Comparison of ENCODE assay signal across 1 cellular context in the genomic region with DNA sequence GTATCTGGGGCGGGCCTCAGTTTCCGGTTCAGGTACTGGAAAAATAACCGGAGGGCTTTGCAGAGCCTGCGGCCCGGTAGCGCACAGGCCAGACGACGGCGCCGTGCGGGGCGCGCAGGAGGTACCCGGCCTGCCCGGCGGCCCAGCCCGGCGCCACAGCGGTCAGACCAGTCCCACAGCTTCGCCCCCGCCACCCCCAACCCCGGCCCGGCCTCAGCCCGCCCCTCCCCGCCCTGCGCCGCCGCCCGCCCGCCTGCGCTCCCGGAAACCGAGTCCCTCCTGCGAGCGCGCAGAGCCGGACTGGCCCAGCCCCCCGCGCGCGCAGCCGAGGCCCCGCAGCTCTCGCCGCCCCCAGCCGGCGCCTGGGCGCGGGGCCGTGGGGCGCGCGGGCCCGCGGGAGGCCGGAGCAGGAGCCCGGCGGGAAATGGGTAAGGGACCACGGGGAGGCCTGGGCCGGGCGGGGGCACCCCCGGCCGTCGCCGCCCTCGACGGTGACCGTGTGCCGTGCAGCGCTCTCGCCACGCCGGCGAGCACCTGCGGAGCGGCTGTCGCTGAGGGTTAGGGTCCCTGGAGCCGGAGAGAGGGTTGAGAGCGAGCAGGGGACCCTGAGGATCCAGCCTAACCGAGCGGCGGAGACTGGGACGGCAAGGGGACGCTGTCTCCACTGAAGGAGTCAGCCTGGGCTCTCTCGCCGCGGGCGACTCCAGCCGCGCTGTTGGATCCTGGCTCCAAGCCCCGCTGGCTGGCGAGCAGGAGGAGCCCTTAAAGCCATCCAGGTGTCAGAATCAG.
TF ChIP-seq lines count a peak whose summit lies in the region.

No MANE protein-coding gene starts in this region.

TF ChIP-seq in HepG2, 621 proteins besides CTCF, POLR2A, EP300 and RAD21 (continued from another document and continues in another):
- TF ChIP-seq, protein P1, sequence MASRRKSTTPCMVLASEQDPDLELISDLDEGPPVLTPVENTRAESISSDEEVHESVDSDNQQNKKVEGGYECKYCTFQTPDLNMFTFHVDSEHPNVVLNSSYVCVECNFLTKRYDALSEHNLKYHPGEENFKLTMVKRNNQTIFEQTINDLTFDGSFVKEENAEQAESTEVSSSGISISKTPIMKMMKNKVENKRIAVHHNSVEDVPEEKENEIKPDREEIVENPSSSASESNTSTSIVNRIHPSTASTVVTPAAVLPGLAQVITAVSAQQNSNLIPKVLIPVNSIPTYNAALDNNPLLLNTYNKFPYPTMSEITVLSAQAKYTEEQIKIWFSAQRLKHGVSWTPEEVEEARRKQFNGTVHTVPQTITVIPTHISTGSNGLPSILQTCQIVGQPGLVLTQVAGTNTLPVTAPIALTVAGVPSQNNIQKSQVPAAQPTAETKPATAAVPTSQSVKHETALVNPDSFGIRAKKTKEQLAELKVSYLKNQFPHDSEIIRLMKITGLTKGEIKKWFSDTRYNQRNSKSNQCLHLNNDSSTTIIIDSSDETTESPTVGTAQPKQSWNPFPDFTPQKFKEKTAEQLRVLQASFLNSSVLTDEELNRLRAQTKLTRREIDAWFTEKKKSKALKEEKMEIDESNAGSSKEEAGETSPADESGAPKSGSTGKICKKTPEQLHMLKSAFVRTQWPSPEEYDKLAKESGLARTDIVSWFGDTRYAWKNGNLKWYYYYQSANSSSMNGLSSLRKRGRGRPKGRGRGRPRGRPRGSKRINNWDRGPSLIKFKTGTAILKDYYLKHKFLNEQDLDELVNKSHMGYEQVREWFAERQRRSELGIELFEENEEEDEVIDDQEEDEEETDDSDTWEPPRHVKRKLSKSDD (CRISPR knock-in tag; IDR thresholded peaks at IDR 0.05; ENCODE audit: low read depth), result no peak
- TF ChIP-seq ZSCAN31 (CRISPR knock-in tag; IDR thresholded peaks at IDR 0.05; ENCODE audit: low read depth) (peak; percentile 32; the same call in 1 of the 2 replicates), ZSCAN25 (CRISPR knock-in tag; IDR thresholded peaks at IDR 0.05) (no peak), AGO2 (optimal IDR thresholded peaks at IDR 0.05; ENCODE audit: low read depth, low read length) (peak; percentile 48), CCDC6 (CRISPR knock-in tag; IDR thresholded peaks at IDR 0.05) (no peak; the same call in 1 of the 2 replicates), SP2 (CRISPR knock-in tag; IDR thresholded peaks at IDR 0.05) (no peak), SOX13 (IDR thresholded peaks at IDR 0.05) (no peak), SOX13 (CRISPR knock-in tag; conservative IDR thresholded peaks at IDR 0.05 in 1 of 2, IDR thresholded peaks at IDR 0.05 in 1 of 2) (no peak), CENPT (CRISPR knock-in tag; IDR thresholded peaks at IDR 0.05; ENCODE audit: low read depth) (peak; percentile 77; the same call in 1 of the 2 replicates), FOXA3 (CRISPR knock-in tag; IDR thresholded peaks at IDR 0.05) (0 out of 2 replicates have a peak, but pooled peaks have one; percentile 2), ATRX (CRISPR knock-in tag; IDR thresholded peaks at IDR 0.05; ENCODE audit: borderline replicate concordance) (no peak), ZC3H4 (CRISPR knock-in tag; IDR thresholded peaks at IDR 0.05; ENCODE audit: borderline replicate concordance) (no peak), ZNF251 (CRISPR knock-in tag; IDR thresholded peaks at IDR 0.05) (no peak), ZZZ3 (CRISPR knock-in tag; IDR thresholded peaks at IDR 0.05; ENCODE audit: borderline replicate concordance) (0 out of 2 replicates have a peak, but pooled peaks have one; percentile 19), RFXANK (CRISPR knock-in tag; IDR thresholded peaks at IDR 0.05) (no peak), AGO1 (IDR thresholded peaks at IDR 0.05; ENCODE audit: low read depth, low read length, poor library complexity, severe bottlenecking) (peak; percentile 44), NRL (CRISPR knock-in tag; IDR thresholded peaks at IDR 0.05; ENCODE audit: borderline replicate concordance) (no peak; the same call in 1 of the 2 replicates), FOXM1 (CRISPR knock-in tag; IDR thresholded peaks at IDR 0.05) (no peak), MAFF (IDR thresholded peaks at IDR 0.05; ENCODE audit: low read depth, low read length) (no peak)
- TF ChIP-seq, protein P2, sequence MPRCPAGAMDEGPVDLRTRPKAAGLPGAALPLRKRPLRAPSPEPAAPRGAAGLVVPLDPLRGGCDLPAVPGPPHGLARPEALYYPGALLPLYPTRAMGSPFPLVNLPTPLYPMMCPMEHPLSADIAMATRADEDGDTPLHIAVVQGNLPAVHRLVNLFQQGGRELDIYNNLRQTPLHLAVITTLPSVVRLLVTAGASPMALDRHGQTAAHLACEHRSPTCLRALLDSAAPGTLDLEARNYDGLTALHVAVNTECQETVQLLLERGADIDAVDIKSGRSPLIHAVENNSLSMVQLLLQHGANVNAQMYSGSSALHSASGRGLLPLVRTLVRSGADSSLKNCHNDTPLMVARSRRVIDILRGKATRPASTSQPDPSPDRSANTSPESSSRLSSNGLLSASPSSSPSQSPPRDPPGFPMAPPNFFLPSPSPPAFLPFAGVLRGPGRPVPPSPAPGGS (CRISPR knock-in tag; IDR thresholded peaks at IDR 0.05), result no peak
- TF ChIP-seq, protein P3, sequence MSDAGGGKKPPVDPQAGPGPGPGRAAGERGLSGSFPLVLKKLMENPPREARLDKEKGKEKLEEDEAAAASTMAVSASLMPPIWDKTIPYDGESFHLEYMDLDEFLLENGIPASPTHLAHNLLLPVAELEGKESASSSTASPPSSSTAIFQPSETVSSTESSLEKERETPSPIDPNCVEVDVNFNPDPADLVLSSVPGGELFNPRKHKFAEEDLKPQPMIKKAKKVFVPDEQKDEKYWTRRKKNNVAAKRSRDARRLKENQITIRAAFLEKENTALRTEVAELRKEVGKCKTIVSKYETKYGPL (CRISPR knock-in tag; IDR thresholded peaks at IDR 0.05), result no peak
- TF ChIP-seq, protein P4, sequence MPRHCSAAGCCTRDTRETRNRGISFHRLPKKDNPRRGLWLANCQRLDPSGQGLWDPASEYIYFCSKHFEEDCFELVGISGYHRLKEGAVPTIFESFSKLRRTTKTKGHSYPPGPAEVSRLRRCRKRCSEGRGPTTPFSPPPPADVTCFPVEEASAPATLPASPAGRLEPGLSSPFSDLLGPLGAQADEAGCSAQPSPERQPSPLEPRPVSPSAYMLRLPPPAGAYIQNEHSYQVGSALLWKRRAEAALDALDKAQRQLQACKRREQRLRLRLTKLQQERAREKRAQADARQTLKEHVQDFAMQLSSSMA (CRISPR knock-in tag; IDR thresholded peaks at IDR 0.05), result no peak
- TF ChIP-seq, protein P5, sequence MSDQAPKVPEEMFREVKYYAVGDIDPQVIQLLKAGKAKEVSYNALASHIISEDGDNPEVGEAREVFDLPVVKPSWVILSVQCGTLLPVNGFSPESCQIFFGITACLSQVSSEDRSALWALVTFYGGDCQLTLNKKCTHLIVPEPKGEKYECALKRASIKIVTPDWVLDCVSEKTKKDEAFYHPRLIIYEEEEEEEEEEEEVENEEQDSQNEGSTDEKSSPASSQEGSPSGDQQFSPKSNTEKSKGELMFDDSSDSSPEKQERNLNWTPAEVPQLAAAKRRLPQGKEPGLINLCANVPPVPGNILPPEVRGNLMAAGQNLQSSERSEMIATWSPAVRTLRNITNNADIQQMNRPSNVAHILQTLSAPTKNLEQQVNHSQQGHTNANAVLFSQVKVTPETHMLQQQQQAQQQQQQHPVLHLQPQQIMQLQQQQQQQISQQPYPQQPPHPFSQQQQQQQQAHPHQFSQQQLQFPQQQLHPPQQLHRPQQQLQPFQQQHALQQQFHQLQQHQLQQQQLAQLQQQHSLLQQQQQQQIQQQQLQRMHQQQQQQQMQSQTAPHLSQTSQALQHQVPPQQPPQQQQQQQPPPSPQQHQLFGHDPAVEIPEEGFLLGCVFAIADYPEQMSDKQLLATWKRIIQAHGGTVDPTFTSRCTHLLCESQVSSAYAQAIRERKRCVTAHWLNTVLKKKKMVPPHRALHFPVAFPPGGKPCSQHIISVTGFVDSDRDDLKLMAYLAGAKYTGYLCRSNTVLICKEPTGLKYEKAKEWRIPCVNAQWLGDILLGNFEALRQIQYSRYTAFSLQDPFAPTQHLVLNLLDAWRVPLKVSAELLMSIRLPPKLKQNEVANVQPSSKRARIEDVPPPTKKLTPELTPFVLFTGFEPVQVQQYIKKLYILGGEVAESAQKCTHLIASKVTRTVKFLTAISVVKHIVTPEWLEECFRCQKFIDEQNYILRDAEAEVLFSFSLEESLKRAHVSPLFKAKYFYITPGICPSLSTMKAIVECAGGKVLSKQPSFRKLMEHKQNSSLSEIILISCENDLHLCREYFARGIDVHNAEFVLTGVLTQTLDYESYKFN (CRISPR knock-in tag; conservative IDR thresholded peaks at IDR 0.05), result no peak
- TF ChIP-seq, protein P6, sequence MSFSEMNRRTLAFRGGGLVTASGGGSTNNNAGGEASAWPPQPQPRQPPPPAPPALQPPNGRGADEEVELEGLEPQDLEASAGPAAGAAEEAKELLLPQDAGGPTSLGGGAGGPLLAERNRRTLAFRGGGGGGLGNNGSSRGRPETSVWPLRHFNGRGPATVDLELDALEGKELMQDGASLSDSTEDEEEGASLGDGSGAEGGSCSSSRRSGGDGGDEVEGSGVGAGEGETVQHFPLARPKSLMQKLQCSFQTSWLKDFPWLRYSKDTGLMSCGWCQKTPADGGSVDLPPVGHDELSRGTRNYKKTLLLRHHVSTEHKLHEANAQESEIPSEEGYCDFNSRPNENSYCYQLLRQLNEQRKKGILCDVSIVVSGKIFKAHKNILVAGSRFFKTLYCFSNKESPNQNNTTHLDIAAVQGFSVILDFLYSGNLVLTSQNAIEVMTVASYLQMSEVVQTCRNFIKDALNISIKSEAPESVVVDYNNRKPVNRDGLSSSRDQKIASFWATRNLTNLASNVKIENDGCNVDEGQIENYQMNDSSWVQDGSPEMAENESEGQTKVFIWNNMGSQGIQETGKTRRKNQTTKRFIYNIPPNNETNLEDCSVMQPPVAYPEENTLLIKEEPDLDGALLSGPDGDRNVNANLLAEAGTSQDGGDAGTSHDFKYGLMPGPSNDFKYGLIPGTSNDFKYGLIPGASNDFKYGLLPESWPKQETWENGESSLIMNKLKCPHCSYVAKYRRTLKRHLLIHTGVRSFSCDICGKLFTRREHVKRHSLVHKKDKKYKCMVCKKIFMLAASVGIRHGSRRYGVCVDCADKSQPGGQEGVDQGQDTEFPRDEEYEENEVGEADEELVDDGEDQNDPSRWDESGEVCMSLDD (CRISPR knock-in tag; IDR thresholded peaks at IDR 0.05; ENCODE audit: borderline replicate concordance), result no peak
- TF ChIP-seq, protein P7, sequence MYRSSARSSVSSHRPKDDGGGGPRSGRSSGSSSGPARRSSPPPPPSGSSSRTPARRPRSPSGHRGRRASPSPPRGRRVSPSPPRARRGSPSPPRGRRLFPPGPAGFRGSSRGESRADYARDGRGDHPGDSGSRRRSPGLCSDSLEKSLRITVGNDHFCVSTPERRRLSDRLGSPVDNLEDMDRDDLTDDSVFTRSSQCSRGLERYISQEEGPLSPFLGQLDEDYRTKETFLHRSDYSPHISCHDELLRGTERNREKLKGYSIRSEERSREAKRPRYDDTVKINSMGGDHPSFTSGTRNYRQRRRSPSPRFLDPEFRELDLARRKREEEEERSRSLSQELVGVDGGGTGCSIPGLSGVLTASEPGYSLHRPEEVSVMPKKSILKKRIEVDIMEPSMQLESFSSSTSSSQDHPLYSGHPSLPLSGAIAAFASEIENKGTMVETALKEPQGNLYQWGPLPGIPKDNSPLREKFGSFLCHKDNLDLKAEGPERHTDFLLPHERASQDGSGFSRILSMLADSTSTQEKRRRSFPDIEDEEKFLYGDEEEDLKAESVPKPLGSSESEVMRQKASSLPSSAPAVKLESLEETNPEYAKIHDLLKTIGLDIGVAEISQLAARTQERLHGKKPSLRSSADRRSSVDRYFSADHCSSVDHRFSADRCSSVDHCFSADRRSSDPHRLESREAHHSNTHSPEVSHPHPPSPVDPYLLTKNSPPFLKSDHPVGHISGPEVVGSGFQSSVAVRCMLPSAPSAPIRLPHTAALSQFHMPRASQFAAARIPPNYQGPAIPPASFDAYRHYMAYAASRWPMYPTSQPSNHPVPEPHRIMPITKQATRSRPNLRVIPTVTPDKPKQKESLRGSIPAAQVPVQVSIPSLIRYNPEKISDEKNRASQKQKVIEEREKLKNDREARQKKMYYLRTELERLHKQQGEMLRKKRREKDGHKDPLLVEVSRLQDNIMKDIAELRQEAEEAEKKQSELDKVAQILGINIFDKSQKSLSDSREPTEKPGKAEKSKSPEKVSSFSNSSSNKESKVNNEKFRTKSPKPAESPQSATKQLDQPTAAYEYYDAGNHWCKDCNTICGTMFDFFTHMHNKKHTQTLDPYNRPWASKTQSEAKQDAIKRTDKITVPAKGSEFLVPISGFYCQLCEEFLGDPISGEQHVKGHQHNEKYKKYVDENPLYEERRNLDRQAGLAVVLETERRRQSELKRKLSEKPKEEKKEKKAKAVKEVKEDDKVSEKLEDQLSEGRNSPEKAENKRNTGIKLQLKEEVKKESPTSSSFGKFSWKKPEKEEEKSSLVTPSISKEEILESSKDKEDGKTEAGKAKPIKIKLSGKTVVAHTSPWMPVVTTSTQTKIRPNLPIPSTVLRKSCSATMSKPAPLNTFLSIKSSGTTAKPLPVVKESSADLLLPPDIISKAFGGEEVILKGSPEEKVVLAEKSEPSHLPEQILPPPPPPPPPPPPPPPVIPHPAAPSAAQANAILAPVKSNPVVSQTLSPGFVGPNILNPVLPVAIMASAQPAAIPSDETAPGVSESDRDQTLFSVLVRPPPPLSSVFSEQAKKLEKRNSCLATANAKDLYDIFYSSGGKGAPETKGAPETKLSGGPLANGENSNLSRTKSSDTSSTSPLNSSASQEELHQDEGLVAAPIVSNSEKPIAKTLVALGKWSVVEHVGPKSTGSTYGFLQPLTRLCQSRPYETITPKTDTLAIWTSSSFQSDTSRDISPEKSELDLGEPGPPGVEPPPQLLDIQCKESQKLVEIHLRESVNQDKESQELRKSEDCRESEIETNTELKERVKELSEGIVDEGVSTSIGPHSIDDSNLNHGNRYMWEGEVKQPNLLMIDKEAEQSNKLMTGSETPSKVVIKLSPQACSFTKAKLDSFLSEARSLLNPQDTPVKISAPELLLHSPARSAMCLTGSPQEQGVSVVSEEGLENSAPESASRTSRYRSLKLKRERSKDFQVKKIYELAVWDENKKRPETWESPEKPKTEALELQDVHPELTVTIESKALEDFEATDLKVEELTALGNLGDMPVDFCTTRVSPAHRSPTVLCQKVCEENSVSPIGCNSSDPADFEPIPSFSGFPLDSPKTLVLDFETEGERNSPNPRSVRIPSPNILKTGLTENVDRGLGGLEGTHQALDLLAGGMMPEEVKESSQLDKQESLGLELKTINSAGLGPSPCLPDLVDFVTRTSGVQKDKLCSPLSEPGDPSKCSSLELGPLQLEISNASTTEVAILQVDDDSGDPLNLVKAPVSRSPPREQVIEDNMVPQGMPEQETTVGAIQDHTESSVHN (CRISPR knock-in tag; IDR thresholded peaks at IDR 0.05), result peak; percentile 32; the same call in 1 of the 2 replicates
- TF ChIP-seq, protein P8, sequence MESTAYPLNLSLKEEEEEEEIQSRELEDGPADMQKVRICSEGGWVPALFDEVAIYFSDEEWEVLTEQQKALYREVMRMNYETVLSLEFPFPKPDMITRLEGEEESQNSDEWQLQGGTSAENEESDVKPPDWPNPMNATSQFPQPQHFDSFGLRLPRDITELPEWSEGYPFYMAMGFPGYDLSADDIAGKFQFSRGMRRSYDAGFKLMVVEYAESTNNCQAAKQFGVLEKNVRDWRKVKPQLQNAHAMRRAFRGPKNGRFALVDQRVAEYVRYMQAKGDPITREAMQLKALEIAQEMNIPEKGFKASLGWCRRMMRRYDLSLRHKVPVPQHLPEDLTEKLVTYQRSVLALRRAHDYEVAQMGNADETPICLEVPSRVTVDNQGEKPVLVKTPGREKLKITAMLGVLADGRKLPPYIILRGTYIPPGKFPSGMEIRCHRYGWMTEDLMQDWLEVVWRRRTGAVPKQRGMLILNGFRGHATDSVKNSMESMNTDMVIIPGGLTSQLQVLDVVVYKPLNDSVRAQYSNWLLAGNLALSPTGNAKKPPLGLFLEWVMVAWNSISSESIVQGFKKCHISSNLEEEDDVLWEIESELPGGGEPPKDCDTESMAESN (CRISPR knock-in tag; conservative IDR thresholded peaks at IDR 0.05), result 0 out of 2 replicates have a peak, but pooled peaks have one; percentile 18
